8 cellular contexts compared by ENCODE assay signal in the genomic region with DNA sequence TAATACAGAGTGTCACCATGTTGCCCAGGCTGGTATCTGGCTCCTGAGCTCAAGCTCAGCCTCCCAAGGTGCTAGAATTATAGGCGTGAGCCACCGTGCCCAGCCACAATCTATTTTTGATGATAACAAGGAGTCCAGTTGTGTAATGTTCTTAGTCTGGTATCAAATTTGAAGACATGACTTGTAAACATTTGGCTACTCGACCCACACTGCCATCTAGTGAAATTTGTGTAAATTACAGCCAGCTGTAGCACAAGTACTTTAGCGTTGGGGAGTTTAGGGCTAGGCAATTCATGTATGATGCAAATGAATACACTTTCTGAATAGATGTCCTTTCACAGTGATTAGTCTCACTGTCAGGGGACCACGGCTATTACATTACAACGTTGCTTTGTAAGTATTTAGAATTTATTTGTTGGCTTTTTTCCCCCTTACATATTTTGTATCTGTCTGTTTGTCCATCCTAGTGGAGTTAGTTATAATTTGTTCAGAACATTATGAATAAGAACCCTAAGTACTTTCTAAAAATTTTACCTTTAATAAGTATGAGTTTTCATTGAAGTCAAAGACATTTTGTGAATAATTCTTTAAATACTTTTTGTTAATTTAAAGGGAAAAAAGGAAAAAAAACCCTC.
DNase-seq lines count a peak whose midpoint lies in the region; ATAC-seq, FAIRE-seq and TF ChIP-seq lines count a peak whose summit lies in the region.

No MANE protein-coding gene starts in this region.

- H3K4me1 ChIP-seq in A549: no peaks in the 10 kb centered on the region

- ATAC-seq in A549 (peak; percentile 62 to 79; a peak in 5 of 6 replicates), GM18502 (IDR thresholded peaks at IDR 0.05; ENCODE audit: poor library complexity, unreplicated experiment) (peak; percentile 94), HG02885 (IDR thresholded peaks at IDR 0.05; ENCODE audit: poor library complexity, unreplicated experiment) (peak; percentile 97)

- CTCF ChIA-PET in A549 (lab: Yijun Ruan, JAX): interaction anchor here (0.6 to 3.3 kb wide), 13 partner anchors 8 to 418 kb away, joined by 3 to 21 read pairs (median 3); no protein-coding TSS in a partner anchor

- no peak overlapping the region for H3K4me2 ChIP-seq in A549

- no peak for TF ChIP-seq EP300 in A549 (IDR thresholded peaks at IDR 0.05)

- WGBS in A549 (ENCODE audit: missing lambda C conversion rate): 2% methylated on average over 6 of the region's 6 CpGs

- peak; percentile 57 for TF ChIP-seq CTCF in A549 (IDR thresholded peaks at IDR 0.05)

- H3K27ac ChIP-seq in A549: no peak overlapping the region

- FAIRE-seq in A549 (lab: Jason Lieb, UNC): peak; percentile 18

- DNase-seq in A549 (ENCODE audit: low read depth in 1 of 2, low spot score in 1 of 2) (peak; percentile 11 to 72), NCI-H1436 treated with DMSO at 0.1 percent for 48 hours (lab: John Stamatoyannopoulos, UW) (peak; percentile 74), T-helper 1 cell (peak; percentile 11 to 54 (median 40)), astrocyte of the hippocampus (ENCODE audit: low read depth, low spot score) (peak; percentile 80), hypothalamus (lab: John Stamatoyannopoulos, UW) (peak in 30 of 51 donors; percentile 2 to 58 (median 18)), smooth muscle cell of the brain vasculature (ENCODE audit: low read depth, low spot score) (peak; percentile 49)

- H3K4me3 ChIP-seq in A549: no peak overlapping the region

- TF ChIP-seq RAD21 in A549 (conservative IDR thresholded peaks at IDR 0.05 in 1 of 2, IDR thresholded peaks at IDR 0.05 in 1 of 2): peak; percentile 58 to 61

- no peak for TF ChIP-seq POLR2A in A549 (IDR thresholded peaks at IDR 0.05; ENCODE audit: low read length)

- H3K9me3 ChIP-seq in A549: no peaks in the 10 kb centered on the region

- POLR2A ChIA-PET in A549 (lab: Yijun Ruan, JAX): interaction anchor here (0.9 to 1.5 kb wide), 2 partner anchors 76 to 158 kb away, joined by 3 to 4 read pairs; no protein-coding TSS in a partner anchor

TF ChIP-seq in A549, 52 proteins besides CTCF, POLR2A, EP300 and RAD21:
- TF ChIP-seq, protein P1, sequence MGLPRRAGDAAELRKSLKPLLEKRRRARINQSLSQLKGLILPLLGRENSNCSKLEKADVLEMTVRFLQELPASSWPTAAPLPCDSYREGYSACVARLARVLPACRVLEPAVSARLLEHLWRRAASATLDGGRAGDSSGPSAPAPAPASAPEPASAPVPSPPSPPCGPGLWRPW (IDR thresholded peaks at IDR 0.05): no peak
- TF ChIP-seq, protein P2, sequence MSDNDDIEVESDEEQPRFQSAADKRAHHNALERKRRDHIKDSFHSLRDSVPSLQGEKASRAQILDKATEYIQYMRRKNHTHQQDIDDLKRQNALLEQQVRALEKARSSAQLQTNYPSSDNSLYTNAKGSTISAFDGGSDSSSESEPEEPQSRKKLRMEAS (IDR thresholded peaks at IDR 0.05): no peak
- TF ChIP-seq CBX2 (IDR thresholded peaks at IDR 0.05; ENCODE audit: borderline replicate concordance, low read depth): no peak
- TF ChIP-seq, protein P3, sequence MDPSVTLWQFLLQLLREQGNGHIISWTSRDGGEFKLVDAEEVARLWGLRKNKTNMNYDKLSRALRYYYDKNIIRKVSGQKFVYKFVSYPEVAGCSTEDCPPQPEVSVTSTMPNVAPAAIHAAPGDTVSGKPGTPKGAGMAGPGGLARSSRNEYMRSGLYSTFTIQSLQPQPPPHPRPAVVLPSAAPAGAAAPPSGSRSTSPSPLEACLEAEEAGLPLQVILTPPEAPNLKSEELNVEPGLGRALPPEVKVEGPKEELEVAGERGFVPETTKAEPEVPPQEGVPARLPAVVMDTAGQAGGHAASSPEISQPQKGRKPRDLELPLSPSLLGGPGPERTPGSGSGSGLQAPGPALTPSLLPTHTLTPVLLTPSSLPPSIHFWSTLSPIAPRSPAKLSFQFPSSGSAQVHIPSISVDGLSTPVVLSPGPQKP (IDR thresholded peaks at IDR 0.05; ENCODE audit: low read depth, low read length): no peak
- TF ChIP-seq, protein P4, sequence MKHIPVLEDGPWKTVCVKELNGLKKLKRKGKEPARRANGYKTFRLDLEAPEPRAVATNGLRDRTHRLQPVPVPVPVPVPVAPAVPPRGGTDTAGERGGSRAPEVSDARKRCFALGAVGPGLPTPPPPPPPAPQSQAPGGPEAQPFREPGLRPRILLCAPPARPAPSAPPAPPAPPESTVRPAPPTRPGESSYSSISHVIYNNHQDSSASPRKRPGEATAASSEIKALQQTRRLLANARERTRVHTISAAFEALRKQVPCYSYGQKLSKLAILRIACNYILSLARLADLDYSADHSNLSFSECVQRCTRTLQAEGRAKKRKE (CRISPR knock-in tag; IDR thresholded peaks at IDR 0.05; ENCODE audit: low read depth): no peak
- TF ChIP-seq SMC3 (IDR thresholded peaks at IDR 0.05): peak; percentile 51; the same call in 2 of the 3 replicates
- TF ChIP-seq NPAS2 (CRISPR knock-in tag; IDR thresholded peaks at IDR 0.05; ENCODE audit: borderline replicate concordance): no peak

Comparison
In these comparisons a context has a peak if more than half of its experiments do, and no peak if none do; other contexts are left out.
1. DNase-seq: peak in every context shown above with its lines; median percentile 80 in astrocyte of the hippocampus; 74 in NCI-H1436 treated with DMSO at 0.1 percent for 48 hours; 49 in smooth muscle cell of the brain vasculature; 42 in A549; 40 in T-helper 1 cell; 18 in hypothalamus.